In genomic region chr7:23622469-23622868, GRCh38 we compare ENCODE assay signal across 17 cellular contexts. TPM values are rescaled to one million over a fixed set of nuclear protein-coding genes. Genes with fewer than 3 reads are reported as not detected.
DNase-seq lines count a peak whose midpoint lies in the region; ATAC-seq and TF ChIP-seq lines count a peak whose summit lies in the region.
"Had no signal": no experiment of that assay in that cellular context is flagged by ENCODE, and none has a peak within 500 bp of the region (broad histone marks: within the 10 kb centered on the region; RNA-seq: fewer than 3 reads in every experiment).

No MANE protein-coding gene starts in this region.

- WGBS in gastroesophageal sphincter (ENCODE audit: low coverage in 1 of 2), 2 donors: 79 to 83% methylated on average over 2 of the region's 2 CpGs

- H3K27ac ChIP-seq in gastroesophageal sphincter (no peak overlapping the region), gastrocnemius medialis (peak overlapping the region in 2 of 4 donors; percentile 53 to 64)
- H3K27ac ChIP-seq: uterus had no signal

- ATAC-seq in gastroesophageal sphincter (peak; percentile 46), gastrocnemius medialis (peak; percentile 95 to 97), GM19455 (IDR thresholded peaks at IDR 0.05; ENCODE audit: unreplicated experiment) (no peak), GM19397 (IDR thresholded peaks at IDR 0.05; ENCODE audit: unreplicated experiment) (no peak), HG02588 (IDR thresholded peaks at IDR 0.05; ENCODE audit: unreplicated experiment) (no peak)
- ATAC-seq: activated CD8-positive, alpha-beta memory T cell treated with anti-CD3 and anti-CD28 coated beads, Interleukin-2, amount 10 ng/mL, durations not matched to agents 7 days and 5 days; effector memory CD8-positive, alpha-beta T cell; SK-N-SH treated with all-trans-retinoic acid at 6 μM for 48 hours had no signal

- H3K36me3 ChIP-seq in gastroesophageal sphincter: peaks cover 0 to 18% of the 10 kb centered on the region in 2 donors
- H3K36me3 ChIP-seq in gastrocnemius medialis: peaks cover 0 to 9% of the 10 kb centered on the region in 2 donors
- H3K36me3 ChIP-seq: uterus had no signal

- H3K4me3 ChIP-seq in gastroesophageal sphincter (no peak overlapping the region), gastrocnemius medialis (no peak overlapping the region)
- H3K4me3 ChIP-seq: uterus had no signal

- H3K9me3 ChIP-seq in gastroesophageal sphincter: peaks cover 0 to 13% (median 0%) of the 10 kb centered on the region in 3 donors
- H3K9me3 ChIP-seq in gastrocnemius medialis: no peaks in the 10 kb centered on the region

- TF ChIP-seq CTCF in gastroesophageal sphincter (IDR thresholded peaks at IDR 0.05) (no peak), gastrocnemius medialis (IDR thresholded peaks at IDR 0.05 in 4 of 5, conservative IDR thresholded peaks at IDR 0.05 in 1 of 5) (no peak)

- no peaks in the 10 kb centered on the region for H3K4me1 ChIP-seq in gastroesophageal sphincter
- H3K4me1 ChIP-seq in gastrocnemius medialis: peaks cover 0 to 3% of the 10 kb centered on the region in 2 donors
- H3K4me1 ChIP-seq: uterus had no signal

- H3K27me3 ChIP-seq in gastroesophageal sphincter (no peaks in the 10 kb centered on the region), gastrocnemius medialis (no peaks in the 10 kb centered on the region)
- H3K27me3 ChIP-seq: uterus had no signal

- in situ Hi-C loops in gastrocnemius medialis (cut with MboI; ENCODE audit: low sequenced_read_pairs in 4 of 4): no loop called here

- no peak for TF ChIP-seq EP300 in gastroesophageal sphincter (IDR thresholded peaks at IDR 0.05)

- no peak for TF ChIP-seq POLR2A in gastroesophageal sphincter (IDR thresholded peaks at IDR 0.05)
- TF ChIP-seq POLR2A in gastrocnemius medialis (IDR thresholded peaks at IDR 0.05): no peak

- DNase-seq in HCEC 1CT (peak; percentile 43), amniotic epithelial cell (ENCODE audit: low read depth) (peak; percentile 63), gastrocnemius medialis (peak in 1 of 2 donors; percentile 13), NCI-H446 treated with DMSO at 0.1 percent for 48 hours (lab: John Stamatoyannopoulos, UW) (no peak)
- DNase-seq: activated CD8-positive, alpha-beta memory T cell treated with anti-CD3 and anti-CD28 coated beads, Interleukin-2, amount 10 ng/mL, durations not matched to agents 7 days and 5 days; effector memory CD8-positive, alpha-beta T cell; Karpas-422; NCI-H1417 treated with DMSO at 0.1 percent for 48 hours; NCI-H2171 treated with DMSO at 0.1 percent for 48 hours; NCI-H82; stimulated activated CD4-positive, alpha-beta T cell treated with anti-CD3 and anti-CD28 coated beads, Interleukin-2, amount 100 ng/mL, for 48 hours; uterus had no signal

- intact Hi-C loops in gastrocnemius medialis (cut with DNase I; ENCODE audit: low total_unique reads): loop anchor here (2.0 to 10.0 kb wide), 2 partner anchors 52 kb away; no protein-coding TSS in a partner anchor

RNA-seq across cellular contexts. Expression of gene CCDC126, which starts 25.3 kb away (rescaled TPM):
- total RNA-seq in gastroesophageal sphincter (10 to 100 TPM; 14.3 to 25.8 (median 19.8) TPM), gastrocnemius medialis (10 to 100 TPM; 12.0 to 23.1 (median 20.2) TPM)

RNA-seq across cellular contexts. Expression of gene FAM221A, which starts 57.5 kb away (rescaled TPM):
- total RNA-seq in gastroesophageal sphincter: 10 to 100 TPM in 2 of 4 donors, 1 to 10 TPM in 2; 3.2 to 12.1 (median 7.5) TPM
- total RNA-seq in gastrocnemius medialis: 1 to 10 TPM; 2.2 to 3.8 (median 2.5) TPM

Comparison
In these comparisons a context has a peak if more than half of its experiments do, and no peak if none do; other contexts are left out.
1. ATAC-seq: peak in gastroesophageal sphincter (single experiment) and gastrocnemius medialis (2 of 2); none in GM19455 (single experiment), GM19397 (single experiment) and HG02588 (single experiment).